In the genomic region with DNA sequence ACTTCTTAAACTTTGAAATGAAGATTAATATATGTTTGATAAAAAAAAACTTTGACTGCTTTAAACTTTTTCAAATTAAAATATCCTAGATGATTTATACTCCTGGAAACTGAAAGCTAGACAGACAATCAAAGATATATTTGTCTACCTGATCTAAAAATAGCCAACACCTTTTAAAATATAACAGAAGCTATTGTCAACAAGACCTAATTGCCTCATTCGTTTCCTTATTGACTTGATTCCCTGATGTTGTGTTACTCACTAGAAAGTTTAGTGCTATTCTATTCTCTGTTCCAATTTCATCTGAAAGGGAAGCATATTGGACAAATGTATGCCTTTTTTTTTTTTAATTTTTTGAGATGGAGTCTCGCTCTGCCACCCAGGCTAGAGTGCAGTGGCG, we compare ENCODE assay signal across 32 cellular contexts.
"Had no signal": no experiment of that assay in that cellular context is flagged by ENCODE, and none has a peak within 500 bp of the region (broad histone marks: within the 10 kb centered on the region; RNA-seq: fewer than 3 reads in every experiment).

No MANE protein-coding gene starts in this region.

- H3K4me3 Mint-ChIP-seq: activated CD4-positive, alpha-beta T cell treated with anti-CD3 and anti-CD28 coated beads, Interleukin-2, amount 10 ng/mL, durations not matched to agents 24 days and 14 days; activated CD8-positive, alpha-beta T cell treated with anti-CD3 and anti-CD28 coated beads, Interleukin-2, amount 10 ng/mL, durations not matched to agents 7 days and 5 days; activated naive CD4-positive, alpha-beta T cell treated with anti-CD3 and anti-CD28 coated beads for 36 hours; activated T-cell treated with anti-CD3 and anti-CD28 coated beads, Interleukin-2, amount 50 U/mL, for 24 hours; activated T-helper 1 cell treated with anti-CD3 and anti-CD28 coated beads, Interleukin-12 subunit alpha, Interleukin-12 subunit beta, Interleukin-2, Interleukin-4 antibody, amounts not matched to agents 30 ng/mL and 10 ng/mL and 1 ng/mL, durations not matched to agents 14 hours and 24 hours and 36 hours had no signal

- ATAC-seq: activated CD8-positive, alpha-beta T cell treated with anti-CD3 and anti-CD28 coated beads, Interleukin-2, amount 10 ng/mL, durations not matched to agents 7 days and 5 days; activated naive CD4-positive, alpha-beta T cell treated with anti-CD3 and anti-CD28 coated beads, Interleukin-2, amount 50 U/mL, for 72 hours; body of pancreas; PC-3; Right ventricle myocardium inferior had no signal

- H3K27ac ChIP-seq: adrenal gland, breast epithelium, KMS-11, Peyer's patch, RWPE1 had no signal

- H3K4me1 ChIP-seq: adrenal gland, body of pancreas, breast epithelium, Peyer's patch had no signal

- H3K27me3 ChIP-seq: adrenal gland, body of pancreas, breast epithelium, Peyer's patch had no signal

- H3K4me3 ChIP-seq: adrenal gland, body of pancreas, breast epithelium, Peyer's patch had no signal

- H3K4me1 Mint-ChIP-seq: activated CD4-positive, alpha-beta T cell treated with anti-CD3 and anti-CD28 coated beads, Interleukin-2, amount 10 ng/mL, durations not matched to agents 24 days and 14 days had no signal

- H3K36me3 ChIP-seq: adrenal gland, breast epithelium, Peyer's patch had no signal

- H3K27me3 Mint-ChIP-seq: activated CD4-positive, alpha-beta T cell treated with anti-CD3 and anti-CD28 coated beads, Interleukin-2, amount 10 ng/mL, durations not matched to agents 24 days and 14 days; activated T-cell treated with anti-CD3 and anti-CD28 coated beads, Interleukin-2, amount 50 U/mL, for 24 hours had no signal

- FAIRE-seq: astrocyte had no signal

- H3K4me2 ChIP-seq: KMS-11 had no signal

- DNase-seq: activated CD4-positive, alpha-beta T cell treated with anti-CD3 and anti-CD28 coated beads, Interleukin-2, amount 10 ng/mL, durations not matched to agents 24 days and 14 days; activated CD4-positive, alpha-beta T cell treated with anti-CD3 and anti-CD28 coated beads, Interleukin-2, amount 50 U/mL, for 48 hours; activated CD8-positive, alpha-beta T cell treated with anti-CD3 and anti-CD28 coated beads, Interleukin-2, amount 10 ng/mL, durations not matched to agents 7 days and 5 days; activated gamma-delta T cell treated with Interleukin-2 at 50 U/mL for 16 hours; activated naive CD4-positive, alpha-beta T cell treated with anti-CD3 and anti-CD28 coated beads for 36 hours; activated T-cell treated with anti-CD3 and anti-CD28 coated beads, Interleukin-2, amount 50 U/mL, for 24 hours; adrenal gland; body of pancreas; MM.1S; MV-4-11; NCI-H1092; NCI-H1436 treated with DMSO at 0.1 percent for 48 hours; NCI-H1694 treated with DMSO at 0.1 percent for 48 hours; NCI-H2029; NCI-H345; NCI-H510A; NCI-H526; NCI-H748 treated with DMSO at 0.1 percent for 48 hours; PC-3; Peyer's patch; SIG-M5; SW 1271; T-helper 1 cell; T-helper 2 cell; T-helper 9 cell had no signal

- H3K9ac ChIP-seq: KMS-11 had no signal

- H3K36me3 Mint-ChIP-seq: activated naive CD4-positive, alpha-beta T cell treated with anti-CD3 and anti-CD28 coated beads, Interleukin-2, amount 50 U/mL, for 72 hours had no signal

- H3K27ac Mint-ChIP-seq: activated CD4-positive, alpha-beta T cell treated with anti-CD3 and anti-CD28 coated beads, Interleukin-2, amount 10 ng/mL, durations not matched to agents 24 days and 14 days; activated CD8-positive, alpha-beta T cell treated with anti-CD3 and anti-CD28 coated beads, Interleukin-2, amount 10 ng/mL, durations not matched to agents 7 days and 5 days; activated naive CD4-positive, alpha-beta T cell treated with anti-CD3 and anti-CD28 coated beads for 36 hours; activated naive CD4-positive, alpha-beta T cell treated with anti-CD3 and anti-CD28 coated beads, Interleukin-2, amount 50 U/mL, for 72 hours; activated T-cell treated with anti-CD3 and anti-CD28 coated beads, Interleukin-2, amount 50 U/mL, for 24 hours; activated T-helper 1 cell treated with anti-CD3 and anti-CD28 coated beads, Interleukin-12 subunit alpha, Interleukin-12 subunit beta, Interleukin-2, Interleukin-4 antibody, amounts not matched to agents 30 ng/mL and 10 ng/mL and 1 ng/mL, durations not matched to agents 14 hours and 24 hours and 36 hours had no signal

- H3K9me3 ChIP-seq: adrenal gland, body of pancreas, breast epithelium, Peyer's patch had no signal
